In genomic region chr12:14858513-14858912, GRCh38 we compare ENCODE assay signal across 32 cellular contexts. TPM values are rescaled to one million over a fixed set of nuclear protein-coding genes. Genes with fewer than 3 reads are reported as not detected.
"Had no signal": no experiment of that assay in that cellular context is flagged by ENCODE, and none has a peak within 500 bp of the region (broad histone marks: within the 10 kb centered on the region; RNA-seq: fewer than 3 reads in every experiment).

No MANE protein-coding gene starts in this region.

- H3K9me3 ChIP-seq: pancreas, prostate gland, testis, thyroid gland, vagina had no signal

- H3K36me3 ChIP-seq: left ventricle myocardium inferior, pancreas, prostate gland, stomach, thyroid gland, transverse colon, upper lobe of left lung, vagina had no signal

- H3K4me3 Mint-ChIP-seq: naive thymus-derived CD8-positive, alpha-beta T cell; nephron; neural crest cell had no signal

- H3K27ac Mint-ChIP-seq: nephron had no signal

- DNase-seq: islet precursor cell; left ventricle myocardium inferior; midbrain; mucosa of descending colon; naive thymus-derived CD8-positive, alpha-beta T cell; nucleus accumbens; pancreas; posterior cingulate gyrus; retina; right cardiac atrium; stimulated activated CD4-positive, alpha-beta T cell treated with anti-CD3 and anti-CD28 coated beads, Interleukin-12 subunit alpha, Interleukin-12 subunit beta, amount 100 ng/mL, for 4 hours; stimulated activated CD4-positive, alpha-beta T cell treated with anti-CD3 and anti-CD28 coated beads, Interleukin-15, amount 100 ng/mL, for 24 hours; stimulated activated CD4-positive, alpha-beta T cell treated with anti-CD3 and anti-CD28 coated beads, Interleukin-2, amount 100 ng/mL, for 24 hours; stimulated activated CD4-positive, alpha-beta T cell treated with anti-CD3 and anti-CD28 coated beads, Interleukin-4, amount 100 ng/mL, for 1 hour; stimulated activated naive CD4-positive, alpha-beta T cell treated with Interleukin-2 at 50 U/mL for 16 hours; stomach; testis; thyroid gland; transverse colon; upper lobe of left lung had no signal

- H3K4me1 ChIP-seq: pancreas, prostate gland, stomach had no signal

- ATAC-seq: mucosa of descending colon; naive thymus-derived CD8-positive, alpha-beta T cell; pancreas; right cardiac atrium; sciatic nerve had no signal

- H3K27me3 ChIP-seq: hepatocyte, pancreas, stomach, testis, thyroid gland, transverse colon, upper lobe of left lung, vagina had no signal

- H3K27ac ChIP-seq: hepatocyte, left ventricle myocardium inferior, pancreas, prostate gland, skin epidermis, stomach, testis, thyroid gland, transverse colon, upper lobe of left lung, vagina had no signal

- H3K4me3 ChIP-seq: hepatocyte, left ventricle myocardium inferior, lung, mucosa of descending colon, pancreas, prostate gland, skin epidermis, stomach, testis, thyroid gland, transverse colon, upper lobe of left lung, vagina had no signal

- H3K27me3 Mint-ChIP-seq: naive thymus-derived CD8-positive, alpha-beta T cell had no signal

RNA-seq across cellular contexts. Expression of gene ART4, which starts 15.2 kb away (rescaled TPM):
- total RNA-seq: kidney epithelial cell; myocyte; naive thymus-derived CD8-positive, alpha-beta T cell; neural crest cell; osteoblast had no signal

RNA-seq across cellular contexts. Expression of gene MGP, which starts 27.1 kb away (rescaled TPM):
- total RNA-seq: myocyte, neural crest cell had no signal

RNA-seq across cellular contexts. Expression of gene SMCO3, which starts 44.5 kb away (rescaled TPM):
- total RNA-seq: kidney epithelial cell; mesenteric fat pad; mucosa of descending colon; myocyte; naive thymus-derived CD8-positive, alpha-beta T cell; neural crest cell; transverse colon; vagina had no signal
